In the genomic region with DNA sequence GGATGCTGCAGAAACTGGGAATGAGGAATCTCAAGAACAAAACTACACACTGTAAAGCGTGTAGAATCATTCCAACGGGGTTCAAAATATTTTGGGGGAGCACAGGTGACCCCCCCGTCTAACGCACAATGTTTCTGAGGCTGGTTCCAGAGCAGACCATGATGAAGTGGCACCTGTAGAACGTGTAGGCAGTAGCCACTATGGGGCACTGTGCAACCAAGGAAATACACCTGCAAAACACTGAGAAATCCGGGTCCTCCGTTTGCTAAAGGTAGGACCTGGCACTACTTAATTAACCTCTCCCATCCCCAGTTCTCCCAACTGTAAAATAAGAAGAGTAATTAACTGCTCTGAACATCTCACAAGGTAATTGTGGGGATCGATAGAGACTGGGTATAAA, we compare ENCODE assay signal across 15 cellular contexts. TPM values are rescaled to one million over a fixed set of nuclear protein-coding genes. Genes with fewer than 3 reads are reported as not detected.
DNase-seq lines count a peak whose midpoint lies in the region; ATAC-seq and TF ChIP-seq lines count a peak whose summit lies in the region.
"Had no signal": no experiment of that assay in that cellular context is flagged by ENCODE, and none has a peak within 500 bp of the region (broad histone marks: within the 10 kb centered on the region; RNA-seq: fewer than 3 reads in every experiment).

No MANE protein-coding gene starts in this region.

- TF ChIP-seq CTCF in OCI-LY3 (IDR thresholded peaks at IDR 0.05; ENCODE audit: low read depth, low read length) (peak; percentile 47), retinal pigment epithelial cell (conservative IDR thresholded peaks at IDR 0.05; ENCODE audit: low read depth, low read length) (peak; percentile 50)

- DNase-seq in NCI-H1105 treated with DMSO at 0.1 percent for 48 hours (lab: John Stamatoyannopoulos, UW) (peak; percentile 16), NCI-H1105 (lab: John Stamatoyannopoulos, UW) (no peak), retinal pigment epithelial cell (ENCODE audit: low read depth) (no peak), GDM1 (lab: John Stamatoyannopoulos, UW) (no peak), putamen (ENCODE audit: low spot score) (no peak), AG08395 (ENCODE audit: low spot score) (no peak)
- DNase-seq: activated CD4-positive, alpha-beta T cell treated with anti-CD3 and anti-CD28 coated beads, Interleukin-2, amount 10 ng/mL, durations not matched to agents 7 days and 5 days; naive thymus-derived CD8-positive, alpha-beta T cell; NCI-H1417 treated with DMSO at 0.1 percent for 48 hours; T-cell; upper lobe of left lung had no signal

- H3K4me3 ChIP-seq in OCI-LY3 (ENCODE audit: low read length) (no peak overlapping the region), retinal pigment epithelial cell (ENCODE audit: low read length) (no peak overlapping the region)
- H3K4me3 ChIP-seq: smooth muscle cell, upper lobe of left lung had no signal

- no peaks in the 10 kb centered on the region for H3K36me3 ChIP-seq in OCI-LY3 (replicated peaks; ENCODE audit: low read depth, low read length)
- H3K36me3 ChIP-seq: upper lobe of left lung had no signal

- H3K27me3 ChIP-seq in OCI-LY3 (ENCODE audit: low read depth, low read length) = no peaks in the 10 kb centered on the region; the same call in 1 of the 2 replicates
- H3K27me3 ChIP-seq: upper lobe of left lung had no signal

- H3K9me3 ChIP-seq in OCI-LY3 (ENCODE audit: insufficient read depth, low read length) = no peaks in the 10 kb centered on the region

- no peak overlapping the region for H3K27ac ChIP-seq in OCI-LY3 (ENCODE audit: low read length)
- H3K27ac ChIP-seq: upper lobe of left lung had no signal

- no peaks in the 10 kb centered on the region for H3K4me1 ChIP-seq in OCI-LY3 (ENCODE audit: low read length)

- ATAC-seq in esophagus mucosa = peak; percentile 29
- ATAC-seq: activated T-helper 17 cell treated with anti-CD3 and anti-CD28 coated beads, Interleukin-2, amount 50 U/mL, for 72 hours; naive thymus-derived CD8-positive, alpha-beta T cell; T-cell had no signal

- no peak overlapping the region for H3K4me2 ChIP-seq in OCI-LY3 (ENCODE audit: low read length)
- H3K4me2 ChIP-seq: smooth muscle cell had no signal

- no peak overlapping the region for H3K9ac ChIP-seq in OCI-LY3 (ENCODE audit: low read length)

- H4K20me1 ChIP-seq in OCI-LY3 (ENCODE audit: insufficient read depth, low read length) = no peaks in the 10 kb centered on the region

- no peak overlapping the region for H2AFZ ChIP-seq in OCI-LY3 (ENCODE audit: low read depth, low read length)

- H3K79me2 ChIP-seq in OCI-LY3 (ENCODE audit: low read length) = no peaks in the 10 kb centered on the region

RNA-seq across cellular contexts. Expression of a gene that starts 22.6 kb away (rescaled TPM):
- total RNA-seq in esophagus mucosa = 2.5 TPM
- total RNA-seq: activated CD4-positive, alpha-beta T cell treated with anti-CD3 and anti-CD28 coated beads, Interleukin-2, amount 10 ng/mL, durations not matched to agents 7 days and 5 days; activated T-helper 17 cell treated with anti-CD3 and anti-CD28 coated beads, Interleukin-2, amount 50 U/mL, for 72 hours; naive thymus-derived CD8-positive, alpha-beta T cell had no signal
